Comparison of ENCODE assay signal across 11 cellular contexts in the genomic region with DNA sequence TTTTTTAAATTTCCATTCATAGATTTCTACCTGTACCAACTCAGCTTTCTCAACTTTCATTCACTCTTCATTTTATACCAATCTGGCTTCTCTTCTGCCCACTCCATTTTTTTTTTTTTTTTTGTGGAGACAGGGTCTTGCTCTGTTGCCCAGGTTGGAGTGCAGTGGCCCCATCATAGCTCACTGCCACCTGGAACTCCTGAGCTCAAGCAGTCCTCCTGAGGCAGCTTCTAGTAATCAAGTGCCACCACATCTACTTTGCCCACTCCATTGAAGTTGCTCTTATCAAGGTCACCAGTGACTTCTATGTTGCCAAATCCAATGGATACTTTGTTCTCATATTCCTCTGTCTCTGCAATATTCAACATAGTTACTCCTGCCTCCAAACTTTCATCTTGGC. TPM values are rescaled to one million over a fixed set of nuclear protein-coding genes. Genes with fewer than 3 reads are reported as not detected.
DNase-seq lines count a peak whose midpoint lies in the region; ATAC-seq, FAIRE-seq and TF ChIP-seq lines count a peak whose summit lies in the region.
"Had no signal": no experiment of that assay in that cellular context is flagged by ENCODE, and none has a peak within 500 bp of the region (broad histone marks: within the 10 kb centered on the region; RNA-seq: fewer than 3 reads in every experiment).

No MANE protein-coding gene starts in this region.

- FAIRE-seq in GM12892 (lab: Jason Lieb, UNC) = no peak

- H3K4me3 ChIP-seq in breast epithelium = no peak overlapping the region

- intact Hi-C loops in MCF 10A (cut with micrococcal nuclease) (no loop called here), breast epithelium (cut with DNase I; ENCODE audit: low total_unique reads) (no loop called here)

- H3K36me3 ChIP-seq in breast epithelium = no peaks in the 10 kb centered on the region

- TF ChIP-seq POLR2A in breast epithelium (IDR thresholded peaks at IDR 0.05) = no peak
- TF ChIP-seq POLR2A in GM12892 (IDR thresholded peaks at IDR 0.05; ENCODE audit: low read depth, low read length) = no peak

- peaks cover 0 to 15% of the 10 kb centered on the region in 2 donors for H3K4me1 ChIP-seq in breast epithelium

- H3K36me3 Mint-ChIP-seq in MCF 10A (ENCODE audit: insufficient read depth, unreplicated experiment) (peaks cover 49% of the 10 kb centered on the region), WTC11 (peaks cover 33% of the 10 kb centered on the region), glutamatergic neuron (ENCODE audit: unreplicated experiment) (peaks cover 14% of the 10 kb centered on the region)
- peaks cover 20 to 50% of the 10 kb centered on the region in 2 donors for H3K36me3 Mint-ChIP-seq in stimulated activated naive B cell treated with anti-CD40 and anti-IgM and Interleukin-4, amounts not matched to agents 10 μg/mL and 1 μg/mL and 100 μg/mL, for 72 hours

- H3K9me3 ChIP-seq in breast epithelium = no peaks in the 10 kb centered on the region

- TF ChIP-seq CTCF in MCF 10A (IDR thresholded peaks at IDR 0.05; ENCODE audit: unreplicated experiment) = no peak
- TF ChIP-seq CTCF in breast epithelium (IDR thresholded peaks at IDR 0.05) = no peak
- no peak for TF ChIP-seq CTCF in WTC11 (IDR thresholded peaks at IDR 0.05)
- TF ChIP-seq CTCF in glutamatergic neuron (IDR thresholded peaks at IDR 0.05; ENCODE audit: partially characterized antibody, unreplicated experiment) = no peak

- no peak for ATAC-seq in WTC11
- no peak for ATAC-seq in stimulated activated naive B cell treated with anti-CD40 and anti-IgM and Interleukin-4, amounts not matched to agents 10 μg/mL and 1 μg/mL and 100 μg/mL, for 72 hours (replicated peaks)
- ATAC-seq in GM18498 (IDR thresholded peaks at IDR 0.05; ENCODE audit: unreplicated experiment) = no peak

- H3K27ac ChIP-seq in breast epithelium = no peak overlapping the region

- no peaks in the 10 kb centered on the region for H3K27me3 ChIP-seq in breast epithelium

- H3K27me3 Mint-ChIP-seq in MCF 10A (ENCODE audit: insufficient read depth, unreplicated experiment) (no peaks in the 10 kb centered on the region), WTC11 (ENCODE audit: low read depth) (0 out of 2 replicates have a peak, but pooled peaks cover 3% of the 10 kb centered on the region), glutamatergic neuron (ENCODE audit: unreplicated experiment) (peaks cover 3% of the 10 kb centered on the region)
- no peaks in the 10 kb centered on the region for H3K27me3 Mint-ChIP-seq in stimulated activated naive B cell treated with anti-CD40 and anti-IgM and Interleukin-4, amounts not matched to agents 10 μg/mL and 1 μg/mL and 100 μg/mL, for 72 hours

- BruUV-seq in MCF 10A (replicated peaks; lab: Mats Ljungman, UMichigan) = no TSS peak

- POLR2A ChIA-PET in MCF 10A (lab: Yijun Ruan, JAX) (interaction anchor here (0.6 to 5.7 kb wide), 8 partner anchors 15 to 286 kb away, joined by 3 to 208 read pairs (median 16); a partner anchor contains a TSS), WTC11 (lab: Charles Lee) (no interaction called here)

- H3K4me3 Mint-ChIP-seq in MCF 10A (ENCODE audit: unreplicated experiment) = peak overlapping the region; percentile 88
- peak overlapping the region; percentile 99 for H3K4me3 Mint-ChIP-seq in WTC11
- H3K4me3 Mint-ChIP-seq in glutamatergic neuron (ENCODE audit: unreplicated experiment) = peak overlapping the region; percentile 99
- H3K4me3 Mint-ChIP-seq in stimulated activated naive B cell treated with anti-CD40 and anti-IgM and Interleukin-4, amounts not matched to agents 10 μg/mL and 1 μg/mL and 100 μg/mL, for 72 hours = peak overlapping the region; percentile 97 to 99

- H3K4me1 Mint-ChIP-seq in MCF 10A (ENCODE audit: insufficient read depth, unreplicated experiment) = peaks cover 51% of the 10 kb centered on the region
- H3K4me1 Mint-ChIP-seq in WTC11 = peaks cover 20% of the 10 kb centered on the region
- H3K4me1 Mint-ChIP-seq in glutamatergic neuron (ENCODE audit: low read depth, unreplicated experiment) = peaks cover 23% of the 10 kb centered on the region
- peaks cover 35 to 65% of the 10 kb centered on the region in 2 donors for H3K4me1 Mint-ChIP-seq in stimulated activated naive B cell treated with anti-CD40 and anti-IgM and Interleukin-4, amounts not matched to agents 10 μg/mL and 1 μg/mL and 100 μg/mL, for 72 hours

- H3K27ac Mint-ChIP-seq in MCF 10A (ENCODE audit: low read depth, unreplicated experiment) (peak overlapping the region; percentile 96), WTC11 (peak overlapping the region; percentile 100), glutamatergic neuron (ENCODE audit: unreplicated experiment) (no peak overlapping the region)
- no peak overlapping the region for H3K27ac Mint-ChIP-seq in stimulated activated naive B cell treated with anti-CD40 and anti-IgM and Interleukin-4, amounts not matched to agents 10 μg/mL and 1 μg/mL and 100 μg/mL, for 72 hours

- DNase-seq in MCF 10A (ENCODE audit: unreplicated experiment) = no peak
- DNase-seq in breast epithelium (ENCODE audit: low spot score in 2 of 2) = no peak
- DNase-seq in WTC11 (ENCODE audit: low spot score) = no peak
- DNase-seq in glutamatergic neuron = no peak
- DNase-seq in stimulated activated naive B cell treated with anti-CD40 and anti-IgM and Interleukin-4, amounts not matched to agents 10 μg/mL and 1 μg/mL and 100 μg/mL, for 72 hours = no peak
- DNase-seq in Kasumi-1 (lab: John Stamatoyannopoulos, UW) = no peak
- DNase-seq in GM12892 (ENCODE audit: insufficient read length) = no peak
- DNase-seq: activated CD4-positive, alpha-beta T cell treated with anti-CD3 and anti-CD28 coated beads for 4 hours; central memory CD4-positive, alpha-beta T cell; NCI-H1092 had no signal

- CTCF ChIA-PET in MCF 10A (lab: Yijun Ruan, JAX) (interaction anchor here (0.6 to 1.9 kb wide), 2 partner anchors 12 to 231 kb away, joined by 3 to 4 read pairs; no protein-coding TSS in a partner anchor), WTC11 (lab: Charles Lee) (interaction anchor here (0.5 kb wide), 1 partner anchor 63 kb away, joined by 3 read pairs; no protein-coding TSS in a partner anchor)

- H3K9me3 Mint-ChIP-seq in MCF 10A (ENCODE audit: unreplicated experiment) (no peaks in the 10 kb centered on the region), WTC11 (peaks cover 15% of the 10 kb centered on the region), glutamatergic neuron (ENCODE audit: unreplicated experiment) (peaks cover 4% of the 10 kb centered on the region)
- no peaks in the 10 kb centered on the region for H3K9me3 Mint-ChIP-seq in stimulated activated naive B cell treated with anti-CD40 and anti-IgM and Interleukin-4, amounts not matched to agents 10 μg/mL and 1 μg/mL and 100 μg/mL, for 72 hours

TF ChIP-seq in WTC11, 78 proteins besides CTCF, POLR2A, EP300 and RAD21 (continues in another document):
- TF ChIP-seq, protein P1, sequence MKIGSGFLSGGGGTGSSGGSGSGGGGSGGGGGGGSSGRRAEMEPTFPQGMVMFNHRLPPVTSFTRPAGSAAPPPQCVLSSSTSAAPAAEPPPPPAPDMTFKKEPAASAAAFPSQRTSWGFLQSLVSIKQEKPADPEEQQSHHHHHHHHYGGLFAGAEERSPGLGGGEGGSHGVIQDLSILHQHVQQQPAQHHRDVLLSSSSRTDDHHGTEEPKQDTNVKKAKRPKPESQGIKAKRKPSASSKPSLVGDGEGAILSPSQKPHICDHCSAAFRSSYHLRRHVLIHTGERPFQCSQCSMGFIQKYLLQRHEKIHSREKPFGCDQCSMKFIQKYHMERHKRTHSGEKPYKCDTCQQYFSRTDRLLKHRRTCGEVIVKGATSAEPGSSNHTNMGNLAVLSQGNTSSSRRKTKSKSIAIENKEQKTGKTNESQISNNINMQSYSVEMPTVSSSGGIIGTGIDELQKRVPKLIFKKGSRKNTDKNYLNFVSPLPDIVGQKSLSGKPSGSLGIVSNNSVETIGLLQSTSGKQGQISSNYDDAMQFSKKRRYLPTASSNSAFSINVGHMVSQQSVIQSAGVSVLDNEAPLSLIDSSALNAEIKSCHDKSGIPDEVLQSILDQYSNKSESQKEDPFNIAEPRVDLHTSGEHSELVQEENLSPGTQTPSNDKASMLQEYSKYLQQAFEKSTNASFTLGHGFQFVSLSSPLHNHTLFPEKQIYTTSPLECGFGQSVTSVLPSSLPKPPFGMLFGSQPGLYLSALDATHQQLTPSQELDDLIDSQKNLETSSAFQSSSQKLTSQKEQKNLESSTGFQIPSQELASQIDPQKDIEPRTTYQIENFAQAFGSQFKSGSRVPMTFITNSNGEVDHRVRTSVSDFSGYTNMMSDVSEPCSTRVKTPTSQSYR (CRISPR knock-in tag; IDR thresholded peaks at IDR 0.05) = no peak
- TF ChIP-seq, protein P2, sequence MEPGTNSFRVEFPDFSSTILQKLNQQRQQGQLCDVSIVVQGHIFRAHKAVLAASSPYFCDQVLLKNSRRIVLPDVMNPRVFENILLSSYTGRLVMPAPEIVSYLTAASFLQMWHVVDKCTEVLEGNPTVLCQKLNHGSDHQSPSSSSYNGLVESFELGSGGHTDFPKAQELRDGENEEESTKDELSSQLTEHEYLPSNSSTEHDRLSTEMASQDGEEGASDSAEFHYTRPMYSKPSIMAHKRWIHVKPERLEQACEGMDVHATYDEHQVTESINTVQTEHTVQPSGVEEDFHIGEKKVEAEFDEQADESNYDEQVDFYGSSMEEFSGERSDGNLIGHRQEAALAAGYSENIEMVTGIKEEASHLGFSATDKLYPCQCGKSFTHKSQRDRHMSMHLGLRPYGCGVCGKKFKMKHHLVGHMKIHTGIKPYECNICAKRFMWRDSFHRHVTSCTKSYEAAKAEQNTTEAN (CRISPR knock-in tag; IDR thresholded peaks at IDR 0.05) = no peak
- no peak for TF ChIP-seq EMX1 (CRISPR knock-in tag; IDR thresholded peaks at IDR 0.05)

RNA-seq across cellular contexts. Expression of a gene that starts 1.7 kb away (rescaled TPM):
- total RNA-seq in MCF 10A (2022) = 81.7 and 86.4 TPM in 2 replicates
- 10 to 100 TPM; 62.6 to 69.9 (median 66.7) TPM for total RNA-seq in breast epithelium
- 49.1 to 61.3 TPM (median 54.5 TPM) in 3 replicates for total RNA-seq in WTC11 (2021)
- 108 TPM for total RNA-seq in glutamatergic neuron (ENCODE audit: unreplicated experiment)
- polyA plus RNA-seq in GM12892 (2012; ENCODE audit: missing spikeins) = 30.1 TPM

RNA-seq across cellular contexts. Expression of a gene that starts 2.0 kb away (rescaled TPM):
- total RNA-seq in MCF 10A (2022) = 31.4 and 31.8 TPM in 2 replicates
- 10 to 100 TPM; 38.1 to 66.6 (median 54.1) TPM for total RNA-seq in breast epithelium
- 44.4 to 49.4 TPM (median 45.9 TPM) in 3 replicates for total RNA-seq in WTC11 (2021)
- 54.3 TPM for total RNA-seq in glutamatergic neuron (ENCODE audit: unreplicated experiment)
- 34.9 TPM for polyA plus RNA-seq in GM12892 (2012; ENCODE audit: missing spikeins)

RNA-seq across cellular contexts. Expression of a gene that starts 18.8 kb away (rescaled TPM):
- total RNA-seq in MCF 10A (2022) = 119 and 126 TPM in 2 replicates
- 100 to 1,000 TPM; 107 to 131 (median 107) TPM for total RNA-seq in breast epithelium
- 111 to 139 TPM (median 116 TPM) in 3 replicates for total RNA-seq in WTC11 (2021)
- 181 TPM for total RNA-seq in glutamatergic neuron (ENCODE audit: unreplicated experiment)
- polyA plus RNA-seq in GM12892 (2012; ENCODE audit: missing spikeins) = 49.1 TPM

RNA-seq across cellular contexts. Expression of a gene that starts 48.0 kb away (rescaled TPM):
- total RNA-seq in MCF 10A (2022) (0.86 and 1.1 TPM in 2 replicates), breast epithelium (1 to 10 TPM; 1.6 to 2.3 (median 1.6) TPM), WTC11 (2021) (28.4 to 33.9 TPM (median 31.7 TPM) in 3 replicates), glutamatergic neuron (ENCODE audit: unreplicated experiment) (36.5 TPM)
- polyA plus RNA-seq in GM12892 (2012; ENCODE audit: missing spikeins) = 2.8 TPM

RNA-seq across cellular contexts. Expression of a gene that starts 49.7 kb away (rescaled TPM):
- total RNA-seq in MCF 10A (2022) = 19.9 and 24.1 TPM in 2 replicates
- 10 to 100 TPM in 2 of 3 donors, 1 to 10 TPM in 1; 9.3 to 11.1 (median 11.0) TPM for total RNA-seq in breast epithelium
- 23.7 to 28.0 TPM (median 25.6 TPM) in 3 replicates for total RNA-seq in WTC11 (2021)
- total RNA-seq in glutamatergic neuron (ENCODE audit: unreplicated experiment) = 44.5 TPM
- polyA plus RNA-seq in GM12892 (2012; ENCODE audit: missing spikeins) = 15.9 TPM

Comparison
In these comparisons a context has a peak if more than half of its experiments do, and no peak if none do; other contexts are left out.
1. H3K27ac Mint-ChIP-seq: peak in MCF 10A (single experiment) and WTC11 (single experiment); none in glutamatergic neuron (single experiment) and stimulated activated naive B cell treated with anti-CD40 and anti-IgM and Interleukin-4, amounts not matched to agents 10 μg/mL and 1 μg/mL and 100 μg/mL, for 72 hours (single experiment).
2. Peak in every context shown above with its lines, with median percentiles within 50 percentile points of each other: H3K4me3 Mint-ChIP-seq.